In genomic region chr3:191151653-191152052, GRCh38 we compare ENCODE assay signal across 1 cellular context.
TF ChIP-seq lines count a peak whose summit lies in the region.

No MANE protein-coding gene starts in this region.

TF ChIP-seq in HCT116, 20 proteins besides CTCF, POLR2A, EP300 and RAD21 (continued from another document):
- TF ChIP-seq ZFX (IDR thresholded peaks at IDR 0.05) = no peak
- TF ChIP-seq FOSL1 (IDR thresholded peaks at IDR 0.05; ENCODE audit: low read depth) = no peak
- TF ChIP-seq EZH2phosphoT487 (IDR thresholded peaks at IDR 0.05; ENCODE audit: borderline replicate concordance) = no peak
